9 cellular contexts compared by ENCODE assay signal in the genomic region with DNA sequence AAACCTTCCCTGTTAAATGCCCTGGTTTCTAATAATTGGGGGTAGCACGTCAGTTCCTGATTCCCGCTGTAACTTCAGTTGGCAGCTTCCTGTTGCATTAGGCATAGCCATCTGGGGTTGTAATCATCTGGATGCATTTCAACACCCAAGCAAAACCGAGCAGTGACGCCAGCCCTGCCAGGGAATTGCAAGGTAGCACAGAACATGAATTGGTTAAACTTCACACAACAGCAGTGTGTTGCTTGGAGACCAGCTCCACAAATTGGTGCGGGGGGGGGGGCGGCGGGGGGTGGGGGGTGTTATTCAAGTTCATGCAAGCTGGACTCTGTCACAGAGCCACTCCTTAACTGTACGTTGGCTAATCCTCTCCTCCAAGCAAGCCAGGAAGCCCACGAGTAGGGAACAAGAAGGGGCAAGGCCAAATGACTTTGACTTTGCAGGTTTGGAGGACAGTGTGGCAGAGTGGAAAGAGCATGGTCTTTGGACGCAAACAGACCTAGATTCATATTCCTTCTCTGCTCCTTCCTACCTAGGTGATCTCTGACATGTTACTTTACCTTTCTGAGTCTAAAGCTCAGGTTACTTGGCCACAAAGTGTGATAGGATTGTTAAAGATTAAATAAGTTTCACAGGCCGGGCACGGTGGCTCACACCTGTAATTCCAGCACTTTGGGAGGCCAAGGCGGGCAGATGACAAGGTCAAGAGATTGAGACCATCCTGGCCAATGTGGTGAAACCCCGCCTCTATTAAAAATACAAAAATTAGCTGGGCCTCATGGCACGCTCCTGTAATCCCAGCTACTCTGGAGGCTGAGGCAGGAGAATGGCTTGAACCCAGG.
A peak's percentile ranks its signal among the peaks of the same experiment; 100 is the strongest.
DNase-seq lines count a peak whose midpoint lies in the region; ATAC-seq and TF ChIP-seq lines count a peak whose summit lies in the region.
"Had no signal": no experiment of that assay in that cellular context is flagged by ENCODE, and none has a peak within 500 bp of the region (broad histone marks: within the 10 kb centered on the region; RNA-seq: fewer than 3 reads in every experiment).

No MANE protein-coding gene starts in this region.

- no peak for ATAC-seq in stimulated activated memory B cell treated with anti-CD40 and anti-IgM and Interleukin-4, amounts not matched to agents 10 μg/mL and 1 μg/mL and 100 μg/mL, for 72 hours
- no peak for ATAC-seq in HG03342 (IDR thresholded peaks at IDR 0.05; ENCODE audit: unreplicated experiment)
- ATAC-seq in HG03439 (IDR thresholded peaks at IDR 0.05; ENCODE audit: unreplicated experiment), result no peak

- H3K4me3 Mint-ChIP-seq in stimulated activated memory B cell treated with anti-CD40 and anti-IgM and Interleukin-4, amounts not matched to agents 10 μg/mL and 1 μg/mL and 100 μg/mL, for 72 hours, result no peak overlapping the region

- H3K27ac ChIP-seq in brain microvascular endothelial cell, result no peak overlapping the region
- H3K27ac ChIP-seq: KMS-11 had no signal

- H3K27me3 ChIP-seq in brain microvascular endothelial cell (replicated peaks), result no peaks in the 10 kb centered on the region

- H3K4me1 Mint-ChIP-seq in stimulated activated memory B cell treated with anti-CD40 and anti-IgM and Interleukin-4, amounts not matched to agents 10 μg/mL and 1 μg/mL and 100 μg/mL, for 72 hours, result peaks cover 32% of the 10 kb centered on the region

- H3K36me3 Mint-ChIP-seq in stimulated activated memory B cell treated with anti-CD40 and anti-IgM and Interleukin-4, amounts not matched to agents 10 μg/mL and 1 μg/mL and 100 μg/mL, for 72 hours, result peaks cover 54% of the 10 kb centered on the region

- in situ Hi-C loops in brain microvascular endothelial cell (cut with HindIII; ENCODE audit: low pct_ligation_motif_present, low sequenced_read_pairs), result no loop called here

- DNase-seq in GM03348 (ENCODE audit: low spot score) (peak; percentile 87), NCI-H446 (lab: John Stamatoyannopoulos, UW) (peak; percentile 96 to 97), brain microvascular endothelial cell (peak; percentile 38), kidney glomerular epithelial cell (lab: John Stamatoyannopoulos, UW) (peak; percentile 44), cortex of kidney (lab: John Stamatoyannopoulos, UW) (no peak)

- TF ChIP-seq CTCF in brain microvascular endothelial cell (IDR thresholded peaks at IDR 0.05; ENCODE audit: low read depth, low read length, missing control alignments), result no peak

- no peaks in the 10 kb centered on the region for H3K9me3 Mint-ChIP-seq in stimulated activated memory B cell treated with anti-CD40 and anti-IgM and Interleukin-4, amounts not matched to agents 10 μg/mL and 1 μg/mL and 100 μg/mL, for 72 hours

- no peaks in the 10 kb centered on the region for H3K36me3 ChIP-seq in brain microvascular endothelial cell (replicated peaks)

- no peaks in the 10 kb centered on the region for H3K27me3 Mint-ChIP-seq in stimulated activated memory B cell treated with anti-CD40 and anti-IgM and Interleukin-4, amounts not matched to agents 10 μg/mL and 1 μg/mL and 100 μg/mL, for 72 hours

- H3K4me3 ChIP-seq in brain microvascular endothelial cell (ENCODE audit: low read depth, low read length), result no peak overlapping the region

- H3K27ac Mint-ChIP-seq in stimulated activated memory B cell treated with anti-CD40 and anti-IgM and Interleukin-4, amounts not matched to agents 10 μg/mL and 1 μg/mL and 100 μg/mL, for 72 hours, result peak overlapping the region; percentile 79
